In the genomic region with DNA sequence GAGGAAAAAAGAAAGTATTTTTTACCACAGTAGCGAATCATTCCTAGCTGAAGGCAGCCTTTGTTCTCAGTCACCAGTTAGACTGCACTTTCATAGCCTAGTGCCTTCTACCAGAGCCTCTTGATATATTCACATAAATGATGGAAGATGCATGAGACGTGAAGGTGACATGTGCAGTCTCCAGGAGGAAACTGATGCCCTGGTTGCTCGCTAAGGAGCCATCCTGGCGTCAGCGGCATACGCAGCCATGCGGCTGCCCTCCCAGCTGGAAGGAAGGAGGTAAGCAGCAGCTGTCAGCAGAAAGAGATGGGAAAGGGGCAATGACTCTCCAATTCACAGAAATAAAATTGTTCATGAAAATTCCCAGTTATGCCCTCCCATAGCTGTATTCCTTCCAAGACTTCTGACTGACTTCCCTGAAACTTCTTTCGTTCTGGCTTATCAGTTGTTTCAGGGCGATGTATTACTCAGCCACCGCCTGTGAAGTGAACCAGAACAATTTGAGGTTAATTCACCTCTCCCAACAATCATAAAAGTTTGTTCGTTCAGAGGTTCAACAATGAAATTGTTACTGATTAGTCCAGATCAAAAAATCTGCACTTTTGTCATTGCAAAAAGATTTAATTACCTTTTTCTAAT, we compare ENCODE assay signal across 11 cellular contexts.
A peak's percentile ranks its signal among the peaks of the same experiment; 100 is the strongest.
DNase-seq lines count a peak whose midpoint lies in the region; ATAC-seq and TF ChIP-seq lines count a peak whose summit lies in the region.
"Had no signal": no experiment of that assay in that cellular context is flagged by ENCODE, and none has a peak within 500 bp of the region (broad histone marks: within the 10 kb centered on the region; RNA-seq: fewer than 3 reads in every experiment).

No MANE protein-coding gene starts in this region.

- H3K9me3 Mint-ChIP-seq in osteocyte (ENCODE audit: unreplicated experiment): no peaks in the 10 kb centered on the region
- no peaks in the 10 kb centered on the region for H3K9me3 Mint-ChIP-seq in activated T-cell treated with anti-CD3 and anti-CD28 coated beads, Interleukin-2, amount 50 U/mL, for 4 hours

- DNase-seq in Ammon's horn (ENCODE audit: low spot score): peak; percentile 27
- DNase-seq in SHP77 (lab: John Stamatoyannopoulos, UW): peak; percentile 14 to 30
- DNase-seq in fibroblast of pulmonary artery (ENCODE audit: low read depth): peak; percentile 73
- DNase-seq in osteocyte (ENCODE audit: extremely low spot score, unreplicated experiment): no peak
- no peak for DNase-seq in activated T-cell treated with anti-CD3 and anti-CD28 coated beads, Interleukin-2, amount 50 U/mL, for 4 hours
- no peak for DNase-seq in COR-L47 (lab: John Stamatoyannopoulos, UW)
- DNase-seq: trophoblast cell had no signal

- H3K27me3 Mint-ChIP-seq in osteocyte (ENCODE audit: unreplicated experiment): no peaks in the 10 kb centered on the region
- H3K27me3 Mint-ChIP-seq in activated T-cell treated with anti-CD3 and anti-CD28 coated beads, Interleukin-2, amount 50 U/mL, for 4 hours (ENCODE audit: low read depth): no peaks in the 10 kb centered on the region

- TF ChIP-seq CTCF in fibroblast of pulmonary artery (IDR thresholded peaks at IDR 0.05; ENCODE audit: low read length, missing control alignments) (no peak), osteocyte (IDR thresholded peaks at IDR 0.05) (no peak)

- peak overlapping the region; percentile 47 for H3K4me3 ChIP-seq in fibroblast of pulmonary artery (replicated peaks; ENCODE audit: low read depth, low read length)
- H3K4me3 ChIP-seq: BLaER1, cardiac muscle cell had no signal

- ATAC-seq in activated T-cell treated with anti-CD3 and anti-CD28 coated beads, Interleukin-2, amount 50 U/mL, for 4 hours: no peak
- ATAC-seq in HG03571 (IDR thresholded peaks at IDR 0.05; ENCODE audit: unreplicated experiment) (no peak), HG02759 (IDR thresholded peaks at IDR 0.05; ENCODE audit: unreplicated experiment) (no peak)

- peaks cover 37% of the 10 kb centered on the region for H3K4me1 Mint-ChIP-seq in osteocyte (ENCODE audit: unreplicated experiment)
- H3K4me1 Mint-ChIP-seq in activated T-cell treated with anti-CD3 and anti-CD28 coated beads, Interleukin-2, amount 50 U/mL, for 4 hours (ENCODE audit: low read depth): no peaks in the 10 kb centered on the region

- peak overlapping the region; percentile 50 for H3K27ac Mint-ChIP-seq in osteocyte (ENCODE audit: unreplicated experiment)

- H3K36me3 Mint-ChIP-seq in osteocyte (ENCODE audit: unreplicated experiment): no peaks in the 10 kb centered on the region
- no peaks in the 10 kb centered on the region for H3K36me3 Mint-ChIP-seq in activated T-cell treated with anti-CD3 and anti-CD28 coated beads, Interleukin-2, amount 50 U/mL, for 4 hours (ENCODE audit: insufficient read depth)

- H3K4me3 Mint-ChIP-seq in osteocyte (ENCODE audit: unreplicated experiment): peak overlapping the region; percentile 63
- no peak overlapping the region for H3K4me3 Mint-ChIP-seq in activated T-cell treated with anti-CD3 and anti-CD28 coated beads, Interleukin-2, amount 50 U/mL, for 4 hours

Comparison
In these comparisons a context has a peak if more than half of its experiments do, and no peak if none do; other contexts are left out.
1. DNase-seq: peak in Ammon's horn (single experiment), SHP77 (2 of 2) and fibroblast of pulmonary artery (single experiment); none in osteocyte (single experiment), activated T-cell treated with anti-CD3 and anti-CD28 coated beads, Interleukin-2, amount 50 U/mL, for 4 hours (single experiment) and COR-L47 (single experiment).